19 cellular contexts compared by ENCODE assay signal in genomic region chr20:39624316-39624715, GRCh38.
DNase-seq lines count a peak whose midpoint lies in the region; ATAC-seq, FAIRE-seq and TF ChIP-seq lines count a peak whose summit lies in the region.
"Had no signal": no experiment of that assay in that cellular context is flagged by ENCODE, and none has a peak within 500 bp of the region (broad histone marks: within the 10 kb centered on the region; RNA-seq: fewer than 3 reads in every experiment).

No MANE protein-coding gene starts in this region.

- FAIRE-seq in bronchial epithelial cell (lab: Jason Lieb, UNC): peak; percentile 43
- FAIRE-seq: A204.1, GM12892, H1, K562 had no signal

- TF ChIP-seq CTCF in RWPE2 (IDR thresholded peaks at IDR 0.05; ENCODE audit: poor library complexity, severe bottlenecking) (no peak), bronchial epithelial cell (IDR thresholded peaks at IDR 0.05; ENCODE audit: insufficient read depth, low read length, severe bottlenecking) (no peak)

- H2AK5ac ChIP-seq in mesenchymal stem cell (ENCODE audit: low read length, severe bottlenecking): no peak overlapping the region

- H3K9me3 ChIP-seq in RWPE2 (ENCODE audit: severe bottlenecking): no peaks in the 10 kb centered on the region
- H3K9me3 ChIP-seq in mesenchymal stem cell (ENCODE audit: control insufficient read depth, low read length): no peaks in the 10 kb centered on the region
- H3K9me3 ChIP-seq: BLaER1 had no signal

- peak overlapping the region; percentile 33 for H3K9ac ChIP-seq in mesenchymal stem cell (ENCODE audit: low read length)
- H3K9ac ChIP-seq: BLaER1 had no signal

- H2BK15ac ChIP-seq in mesenchymal stem cell (ENCODE audit: low read depth, poor library complexity, severe bottlenecking): no peak overlapping the region

- no peak overlapping the region for H2BK12ac ChIP-seq in mesenchymal stem cell (ENCODE audit: low read length in 2 of 2)

- peaks cover 7% of the 10 kb centered on the region for H3K4me1 ChIP-seq in RWPE2 (ENCODE audit: insufficient read depth, poor library complexity, severe bottlenecking)
- H3K4me1 ChIP-seq in mesenchymal stem cell (ENCODE audit: control insufficient read depth, insufficient read depth, low read depth, low read length): no peaks in the 10 kb centered on the region
- H3K4me1 ChIP-seq: BLaER1 had no signal

- no peak overlapping the region for H3K23ac ChIP-seq in mesenchymal stem cell (ENCODE audit: low read length in 2 of 2)

- H3K27me3 ChIP-seq in RWPE2 (ENCODE audit: insufficient read depth, poor library complexity, severe bottlenecking) (no peaks in the 10 kb centered on the region), bronchial epithelial cell (ENCODE audit: control insufficient read depth, insufficient read depth, low read length) (no peaks in the 10 kb centered on the region), mesenchymal stem cell (ENCODE audit: control insufficient read depth in 1 of 2, insufficient read depth in 1 of 2, low read length in 2 of 2) (no peaks in the 10 kb centered on the region)
- H3K27me3 ChIP-seq: BLaER1 had no signal

- no peak overlapping the region for H2BK5ac ChIP-seq in mesenchymal stem cell (ENCODE audit: low read depth, low read length, poor library complexity, severe bottlenecking)

- no peak overlapping the region for H2AFZ ChIP-seq in mesenchymal stem cell (ENCODE audit: low read depth, low read length)

- H3K4ac ChIP-seq in mesenchymal stem cell (ENCODE audit: low read depth in 1 of 2, low read length in 2 of 2): no peak overlapping the region

- H3K4me3 ChIP-seq in RWPE2 (ENCODE audit: severe bottlenecking) (no peak overlapping the region), bronchial epithelial cell (ENCODE audit: low read depth, low read length) (no peak overlapping the region), mesenchymal stem cell (ENCODE audit: insufficient read depth in 1 of 2, low read depth in 1 of 2, low read length in 2 of 2) (peak overlapping the region in 1 of 2 experiments; percentile 17)
- H3K4me3 ChIP-seq: BLaER1, K562 had no signal

- H3K27ac ChIP-seq in RWPE2 (ENCODE audit: poor library complexity, severe bottlenecking): peak overlapping the region; percentile 34
- H3K27ac ChIP-seq in mesenchymal stem cell (ENCODE audit: low read length, poor library complexity, severe bottlenecking): no peak overlapping the region
- H3K27ac ChIP-seq: BLaER1 had no signal

- H3K18ac ChIP-seq in mesenchymal stem cell (ENCODE audit: low read depth in 1 of 2, low read length in 2 of 2): no peak overlapping the region

- H4K8ac ChIP-seq in mesenchymal stem cell (ENCODE audit: low read length): no peak overlapping the region

- no peak overlapping the region for H3K4me2 ChIP-seq in mesenchymal stem cell (ENCODE audit: low read length, poor library complexity, severe bottlenecking)
- H3K4me2 ChIP-seq: BLaER1 had no signal

- DNase-seq in RWPE2 (ENCODE audit: low spot score): no peak
- no peak for DNase-seq in bronchial epithelial cell (ENCODE audit: low read depth)
- no peak for DNase-seq in mesenchymal stem cell
- no peak for DNase-seq in NCI-H1092 treated with DMSO at 0.1 percent for 48 hours (lab: John Stamatoyannopoulos, UW)
- DNase-seq in AG08396 (ENCODE audit: low spot score): no peak
- DNase-seq: ACHN; AML-193; CD4-positive, alpha-beta memory T cell; DMS153; DMS79; GDM1; H9; IMR-90 had no signal

- no peak overlapping the region for H3K14ac ChIP-seq in mesenchymal stem cell (ENCODE audit: low read length in 2 of 2)

- no peak overlapping the region for H2BK120ac ChIP-seq in mesenchymal stem cell (ENCODE audit: low read depth, low read length)

- H3K36me3 ChIP-seq in RWPE2 (ENCODE audit: low read depth): no peaks in the 10 kb centered on the region
- no peaks in the 10 kb centered on the region for H3K36me3 ChIP-seq in bronchial epithelial cell (ENCODE audit: control insufficient read depth, insufficient read depth, low read length)
- H3K36me3 ChIP-seq in mesenchymal stem cell (ENCODE audit: control insufficient read depth in 1 of 2, insufficient read depth in 2 of 2, low read depth in 1 of 2, low read length in 2 of 2): no peaks in the 10 kb centered on the region
- H3K36me3 ChIP-seq: BLaER1 had no signal

- no peak; the same call in 2 of the 3 replicates for ATAC-seq in RWPE2 (ENCODE audit: low read depth)
- ATAC-seq in HG02885 (IDR thresholded peaks at IDR 0.05; ENCODE audit: poor library complexity, unreplicated experiment): no peak
- ATAC-seq: K562 had no signal

- 60% methylated on average over 1 of the region's 1 CpG for WGBS in mesenchymal stem cell

- H4K91ac ChIP-seq in mesenchymal stem cell (ENCODE audit: low read length): no peak overlapping the region

- no peaks in the 10 kb centered on the region for H3K79me1 ChIP-seq in mesenchymal stem cell (replicated peaks; ENCODE audit: low read length, poor library complexity, severe bottlenecking)
